ENCODE assay signal across 8 cellular contexts in genomic region chrX:119398974-119399771, GRCh38. TPM values are rescaled to one million over a fixed set of nuclear protein-coding genes. Genes with fewer than 3 reads are reported as not detected.
DNase-seq lines count a peak whose midpoint lies in the region; ATAC-seq and TF ChIP-seq lines count a peak whose summit lies in the region.

TSS of gene SLC25A43 (plus strand) at chrX:119399336. CDS start at chrX:119399404, 68 bp downstream.

- no peaks in the 10 kb centered on the region for H3K27me3 ChIP-seq in left ventricle myocardium inferior (ENCODE audit: low read depth)

- WGBS in adipose tissue, 3 donors, result 0 to 21% (median 0%) methylated on average over 2 to 72 of the region's 77 CpGs

- no peaks in the 10 kb centered on the region for H3K9me3 ChIP-seq in left ventricle myocardium inferior (replicated peaks)

- in situ Hi-C loops in ACHN (cut with HindIII; ENCODE audit: low pct_ligation_motif_present, low pct_unique_long_range_greater_than_20kb, low sequenced_read_pairs), result no loop called here

- H3K36me3 ChIP-seq in left ventricle myocardium inferior, result no peaks in the 10 kb centered on the region

- ATAC-seq in GM18858 (IDR thresholded peaks at IDR 0.05; ENCODE audit: unreplicated experiment), result peak; percentile 84
- peak; percentile 78 for ATAC-seq in HG03025 (IDR thresholded peaks at IDR 0.05; ENCODE audit: low FRiP score, unreplicated experiment)

- H3K4me1 ChIP-seq in left ventricle myocardium inferior, result peaks cover 10% of the 10 kb centered on the region

- intact Hi-C loops in left ventricle myocardium inferior (cut with micrococcal nuclease), result no loop called here

- TF ChIP-seq CTCF in left ventricle myocardium inferior (IDR thresholded peaks at IDR 0.05; ENCODE audit: borderline replicate concordance), result no peak

- DNase-seq in ACHN (peak; percentile 20), left ventricle myocardium inferior (peak; percentile 31), renal cortical epithelial cell (ENCODE audit: low read depth) (no peak), GF-D8 (lab: John Stamatoyannopoulos, UW) (no peak)

- H3K27ac ChIP-seq in adipose tissue (ENCODE audit: low read depth, low read length) (peak within 1 kb of the TSS; percentile 6), left ventricle myocardium inferior (replicated peaks) (peak within 1 kb of the TSS; percentile 81)

- peak within 1 kb of the TSS; percentile 74 for H3K4me3 ChIP-seq in left ventricle myocardium inferior

TF ChIP-seq in PFSK-1, 5 proteins besides CTCF, POLR2A, EP300 and RAD21:
- peak; percentile 14 for TF ChIP-seq FOXP2 (optimal IDR thresholded peaks at IDR 0.05; ENCODE audit: borderline replicate concordance, extremely low read depth, extremely low read length, insufficient read depth)
- TF ChIP-seq POLR2AphosphoS5 (IDR thresholded peaks at IDR 0.05; ENCODE audit: low read depth, low read length), result peak; percentile 42; the same call in 1 of the 2 replicates
- TF ChIP-seq, protein P1, sequence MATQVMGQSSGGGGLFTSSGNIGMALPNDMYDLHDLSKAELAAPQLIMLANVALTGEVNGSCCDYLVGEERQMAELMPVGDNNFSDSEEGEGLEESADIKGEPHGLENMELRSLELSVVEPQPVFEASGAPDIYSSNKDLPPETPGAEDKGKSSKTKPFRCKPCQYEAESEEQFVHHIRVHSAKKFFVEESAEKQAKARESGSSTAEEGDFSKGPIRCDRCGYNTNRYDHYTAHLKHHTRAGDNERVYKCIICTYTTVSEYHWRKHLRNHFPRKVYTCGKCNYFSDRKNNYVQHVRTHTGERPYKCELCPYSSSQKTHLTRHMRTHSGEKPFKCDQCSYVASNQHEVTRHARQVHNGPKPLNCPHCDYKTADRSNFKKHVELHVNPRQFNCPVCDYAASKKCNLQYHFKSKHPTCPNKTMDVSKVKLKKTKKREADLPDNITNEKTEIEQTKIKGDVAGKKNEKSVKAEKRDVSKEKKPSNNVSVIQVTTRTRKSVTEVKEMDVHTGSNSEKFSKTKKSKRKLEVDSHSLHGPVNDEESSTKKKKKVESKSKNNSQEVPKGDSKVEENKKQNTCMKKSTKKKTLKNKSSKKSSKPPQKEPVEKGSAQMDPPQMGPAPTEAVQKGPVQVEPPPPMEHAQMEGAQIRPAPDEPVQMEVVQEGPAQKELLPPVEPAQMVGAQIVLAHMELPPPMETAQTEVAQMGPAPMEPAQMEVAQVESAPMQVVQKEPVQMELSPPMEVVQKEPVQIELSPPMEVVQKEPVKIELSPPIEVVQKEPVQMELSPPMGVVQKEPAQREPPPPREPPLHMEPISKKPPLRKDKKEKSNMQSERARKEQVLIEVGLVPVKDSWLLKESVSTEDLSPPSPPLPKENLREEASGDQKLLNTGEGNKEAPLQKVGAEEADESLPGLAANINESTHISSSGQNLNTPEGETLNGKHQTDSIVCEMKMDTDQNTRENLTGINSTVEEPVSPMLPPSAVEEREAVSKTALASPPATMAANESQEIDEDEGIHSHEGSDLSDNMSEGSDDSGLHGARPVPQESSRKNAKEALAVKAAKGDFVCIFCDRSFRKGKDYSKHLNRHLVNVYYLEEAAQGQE (IDR thresholded peaks at IDR 0.05; ENCODE audit: insufficient read depth in 1 of 2, low read depth in 2 of 2, low read length in 2 of 2), result no peak
- no peak for TF ChIP-seq TAF1 (IDR thresholded peaks at IDR 0.05; ENCODE audit: borderline replicate concordance, insufficient read depth, low read length)
- TF ChIP-seq SIN3A (IDR thresholded peaks at IDR 0.05; ENCODE audit: borderline replicate concordance, insufficient read depth, low read length), result no peak

RNA-seq across cellular contexts. Expression of gene SLC25A43, which starts in this region (rescaled TPM):
- 19.2 TPM for polyA plus RNA-seq in PFSK-1 (2012; ENCODE audit: insufficient read length, low read depth)
- polyA plus RNA-seq in adipose tissue, result 10 to 100 TPM in 2 of 3 donors, 1 to 10 TPM in 1; 4.3 to 20.4 (median 12.8) TPM
- total RNA-seq in left ventricle myocardium inferior, result 1.4 TPM
- 18.7 and 24.3 TPM in 2 replicates for total RNA-seq in renal cortical epithelial cell

Comparison
In these comparisons a context has a peak if more than half of its experiments do, and no peak if none do; other contexts are left out.
1. DNase-seq: peak in ACHN (single experiment) and left ventricle myocardium inferior (single experiment); none in renal cortical epithelial cell (single experiment) and GF-D8 (single experiment).